26 cellular contexts compared by ENCODE assay signal in genomic region chr5:75473463-75473862, GRCh38. TPM values are rescaled to one million over a fixed set of nuclear protein-coding genes. Genes with fewer than 3 reads are reported as not detected.
DNase-seq lines count a peak whose midpoint lies in the region; ATAC-seq, FAIRE-seq and TF ChIP-seq lines count a peak whose summit lies in the region.
"Had no signal": no experiment of that assay in that cellular context is flagged by ENCODE, and none has a peak within 500 bp of the region (broad histone marks: within the 10 kb centered on the region; RNA-seq: fewer than 3 reads in every experiment).

No MANE protein-coding gene starts in this region.

- TF ChIP-seq EP300 in HepG2 (IDR thresholded peaks at IDR 0.05; ENCODE audit: low read depth in 2 of 2, low read length in 2 of 2) (no peak), HepG2 (CRISPR knock-in tag; IDR thresholded peaks at IDR 0.05; ENCODE audit: borderline replicate concordance) (no peak)

- H3K36me3 ChIP-seq in HepG2 (replicated peaks in 1 of 2; ENCODE audit: control insufficient read depth in 1 of 2, insufficient read depth in 2 of 2, low read length in 2 of 2) = no peaks in the 10 kb centered on the region; a peak in 1 of 5 replicates
- H3K36me3 ChIP-seq: MG63 had no signal

- WGBS in HepG2 (ENCODE audit: low lambda C conversion rate) = 46% methylated on average over 2 of the region's 2 CpGs

- TF ChIP-seq CTCF in HepG2 (CRISPR knock-in tag; IDR thresholded peaks at IDR 0.05) = no peak

- BruUV-seq in HepG2 (replicated peaks; lab: Mats Ljungman, UMichigan) = no TSS peak

- no peak overlapping the region for H3K27ac ChIP-seq in HepG2 (ENCODE audit: extremely low read length, insufficient read depth, low read length)
- H3K27ac ChIP-seq: 22Rv1, PC-9, RWPE1 had no signal

- in situ Hi-C loops in HepG2 (cut with HindIII; ENCODE audit: extremely low pct_ligation_motif_present, low pct_unique_long_range_greater_than_20kb) = no loop called here

- intact Hi-C loops in HepG2 (cut with micrococcal nuclease; ENCODE audit: unreplicated experiment) = no loop called here

- TF ChIP-seq RAD21 in HepG2 (CRISPR knock-in tag; IDR thresholded peaks at IDR 0.05) = no peak

- DNase-seq in DMS53 (lab: John Stamatoyannopoulos, UW) = peak; percentile 8
- DNase-seq in DMS53 treated with DMSO at 0.1 percent for 48 hours (lab: John Stamatoyannopoulos, UW; ENCODE audit: unreplicated experiment) = no peak
- DNase-seq in HepG2 (ENCODE audit: low spot score) = no peak
- DNase-seq in HUDEP-2 (lab: John Stamatoyannopoulos, UW; ENCODE audit: unreplicated experiment in 76 of 76) = no peak
- DNase-seq in NCI-H1417 (lab: John Stamatoyannopoulos, UW) = no peak
- no peak for DNase-seq in hippocampal formation (lab: John Stamatoyannopoulos, UW)
- DNase-seq: AML-193; C1 segment of cervical spinal cord; CD8-positive, alpha-beta memory T cell; DMS79 treated with DMSO at 0.1 percent for 48 hours; MG63; NCI-H1417 treated with DMSO at 0.1 percent for 48 hours; NCI-H1930; NCI-H2227 treated with DMSO at 0.1 percent for 48 hours; NCI-H510A; NCI-H748 treated with DMSO at 0.1 percent for 48 hours; PC-9; SHP77 treated with DMSO at 0.1 percent for 48 hours; SK-N-SH had no signal

- H3K27me3 ChIP-seq in HepG2 (ENCODE audit: control insufficient read depth in 1 of 2, insufficient read depth in 2 of 2, low read length in 2 of 2) = no peaks in the 10 kb centered on the region
- H3K27me3 ChIP-seq: MG63 had no signal

- no peak overlapping the region for H3K4me3 ChIP-seq in HepG2 (replicated peaks in 1 of 3; ENCODE audit: insufficient read depth in 1 of 3, low read depth in 2 of 3, low read length in 3 of 3)
- H3K4me3 ChIP-seq: K562, MG63, PC-9 had no signal

- TF ChIP-seq POLR2A in HepG2 (IDR thresholded peaks at IDR 0.05; ENCODE audit: insufficient read depth in 1 of 2, low read depth in 2 of 2, low read length in 2 of 2) = no peak

- peaks cover 20% of the 10 kb centered on the region for H3K4me1 ChIP-seq in HepG2 (ENCODE audit: insufficient read depth, low read length)

- peaks cover 33% of the 10 kb centered on the region for H3K79me2 ChIP-seq in HepG2 (ENCODE audit: insufficient read depth, low read length)

- no peak overlapping the region for H3K9ac ChIP-seq in HepG2 (ENCODE audit: insufficient read depth, low read depth, low read length)
- H3K9ac ChIP-seq: SK-N-SH had no signal

- ATAC-seq in HepG2 (peak; percentile 38; the same call in 1 of the 3 replicates), GM19395 (IDR thresholded peaks at IDR 0.05; ENCODE audit: unreplicated experiment) (no peak)
- ATAC-seq: K562 had no signal

- FAIRE-seq in endometrium (lab: Jason Lieb, UNC) (peak; percentile 8), HepG2 (lab: Jason Lieb, UNC) (no peak)
- FAIRE-seq: GM12892, H1, K562 had no signal

- H3K4me2 ChIP-seq in HepG2 (ENCODE audit: low read depth, low read length) = no peak overlapping the region
- H3K4me2 ChIP-seq: PC-9, SK-N-SH had no signal

- CTCF ChIA-PET in HepG2 (lab: Yijun Ruan, JAX; ENCODE audit: low intra/inter-chr PET ratio, low total read pairs) = no interaction called here

- peaks cover 16% of the 10 kb centered on the region; the same call in 1 of the 2 replicates for H3K9me3 ChIP-seq in HepG2 (ENCODE audit: low read length)

- peaks cover 13% of the 10 kb centered on the region; the same call in 1 of the 2 replicates for H4K20me1 ChIP-seq in HepG2 (ENCODE audit: insufficient read depth, low read length)

- H2AFZ ChIP-seq in HepG2 (ENCODE audit: low read length) = no peak overlapping the region
- H2AFZ ChIP-seq: PC-9 had no signal

- POLR2A ChIA-PET in HepG2 (lab: Yijun Ruan, JAX) = no interaction called here

TF ChIP-seq in HepG2, 621 proteins besides CTCF, POLR2A, EP300 and RAD21 (continues in another document):
- TF ChIP-seq ZNF713 (CRISPR knock-in tag; IDR thresholded peaks at IDR 0.05) (no peak), CREM (IDR thresholded peaks at IDR 0.05) (no peak), CREM (CRISPR knock-in tag; IDR thresholded peaks at IDR 0.05) (no peak), MEIS1 (CRISPR knock-in tag; IDR thresholded peaks at IDR 0.05; ENCODE audit: borderline replicate concordance) (no peak), EHMT2 (IDR thresholded peaks at IDR 0.05; ENCODE audit: borderline replicate concordance, low read depth, low read length) (no peak), ZSCAN9 (CRISPR knock-in tag; IDR thresholded peaks at IDR 0.05; ENCODE audit: borderline replicate concordance) (no peak), NRL (CRISPR knock-in tag; IDR thresholded peaks at IDR 0.05; ENCODE audit: borderline replicate concordance) (no peak), PTBP1 (IDR thresholded peaks at IDR 0.05; ENCODE audit: low read depth, low read length, poor library complexity, severe bottlenecking) (no peak), U2AF2 (IDR thresholded peaks at IDR 0.05; ENCODE audit: low read depth, low read length) (no peak), NR0B2 (CRISPR knock-in tag; IDR thresholded peaks at IDR 0.05) (no peak), CHD4 (IDR thresholded peaks at IDR 0.05; ENCODE audit: borderline replicate concordance, low read length) (no peak), ZNF558 (CRISPR knock-in tag; IDR thresholded peaks at IDR 0.05; ENCODE audit: borderline replicate concordance) (no peak), ZBTB7A (CRISPR knock-in tag; IDR thresholded peaks at IDR 0.05) (no peak), CEBPG (CRISPR knock-in tag; IDR thresholded peaks at IDR 0.05) (no peak), AHR (CRISPR knock-in tag; IDR thresholded peaks at IDR 0.05) (no peak)

RNA-seq across cellular contexts. Expression of gene CERT1, which starts 38.0 kb away (rescaled TPM):
- total RNA-seq in HepG2 (2016; rRNA removed; fragmentation: Illumina TruSeq; extraction: Trizol) = 12.7 and 23.6 TPM in 2 replicates
- 6.2 and 10.7 TPM in 2 replicates for total RNA-seq in HepG2 (2016; cell fraction: cytosol; rRNA removed; fragmentation: Illumina TruSeq; extraction: Trizol; ENCODE audit: low read depth)
- 12.7 and 24.8 TPM in 2 replicates for total RNA-seq in HepG2 (2016; cell fraction: insoluble cytoplasmic fraction; rRNA removed; fragmentation: Illumina TruSeq; extraction: Trizol)
- 6.2 and 7.1 TPM in 2 replicates for total RNA-seq in HepG2 (2016; cell fraction: membrane; rRNA removed; fragmentation: Illumina TruSeq; extraction: Trizol)
- total RNA-seq in HepG2 (2016; cell fraction: nucleus; rRNA removed; fragmentation: Illumina TruSeq; extraction: Trizol) = 17.7 and 20.0 TPM in 2 replicates
- 8.2 and 8.6 TPM in 2 replicates for polyA plus RNA-seq in HepG2 (2011; rRNA removed)
- 3.4 and 4.2 TPM in 2 replicates for polyA plus RNA-seq in HepG2 (2011; cell fraction: cytosol; rRNA removed)
- 9.5 and 10.2 TPM in 2 replicates for polyA plus RNA-seq in HepG2 (2011; cell fraction: nucleus; rRNA removed)
- 15.3 and 20.7 TPM in 2 replicates for polyA plus RNA-seq in HepG2 (2012)
- 0.44 and 0.67 TPM in 2 replicates for polyA plus RNA-seq in HepG2 (2016; cell fraction: cytosol; fragmentation: Illumina TruSeq; extraction: Trizol; ENCODE audit: low read depth)
- 19.8 and 21.8 TPM in 2 replicates for polyA plus RNA-seq in HepG2 (2016; cell fraction: insoluble cytoplasmic fraction; fragmentation: Illumina TruSeq; extraction: Trizol; ENCODE audit: low read depth)
- 2.1 and 2.8 TPM in 2 replicates for polyA plus RNA-seq in HepG2 (2016; cell fraction: membrane; fragmentation: Illumina TruSeq; extraction: Trizol; ENCODE audit: low read depth)
- polyA plus RNA-seq in HepG2 (2016; cell fraction: nucleus; fragmentation: Illumina TruSeq; extraction: Trizol; ENCODE audit: insufficient read depth, low read depth) = 17.9 and 18.3 TPM in 2 replicates
- 11.3 and 12.2 TPM in 2 replicates for polyA minus RNA-seq in HepG2 (2011; rRNA and poly(A)+ RNA removed; ENCODE audit: low replicate concordance)
- 14.3 and 17.3 TPM in 2 replicates for polyA minus RNA-seq in HepG2 (2011; cell fraction: cytosol; rRNA and poly(A)+ RNA removed)
- polyA minus RNA-seq in HepG2 (2011; cell fraction: nucleus; rRNA and poly(A)+ RNA removed) = 46.6 and 47.9 TPM in 2 replicates

RNA-seq across cellular contexts. Expression of gene POLK, which starts 38.2 kb away (rescaled TPM):
- total RNA-seq in HepG2 (2016; rRNA removed; fragmentation: Illumina TruSeq; extraction: Trizol) = 11.7 and 17.2 TPM in 2 replicates
- total RNA-seq in HepG2 (2016; cell fraction: cytosol; rRNA removed; fragmentation: Illumina TruSeq; extraction: Trizol; ENCODE audit: low read depth) = 1.6 and 2.7 TPM in 2 replicates
- 11.7 and 17.1 TPM in 2 replicates for total RNA-seq in HepG2 (2016; cell fraction: insoluble cytoplasmic fraction; rRNA removed; fragmentation: Illumina TruSeq; extraction: Trizol)
- total RNA-seq in HepG2 (2016; cell fraction: membrane; rRNA removed; fragmentation: Illumina TruSeq; extraction: Trizol) = 4.0 and 4.1 TPM in 2 replicates
- total RNA-seq in HepG2 (2016; cell fraction: nucleus; rRNA removed; fragmentation: Illumina TruSeq; extraction: Trizol) = 16.5 and 20.9 TPM in 2 replicates
- polyA plus RNA-seq in HepG2 (2011; rRNA removed) = 7.8 and 8.6 TPM in 2 replicates
- polyA plus RNA-seq in HepG2 (2011; cell fraction: cytosol; rRNA removed) = 2.6 and 3.4 TPM in 2 replicates
- 4.9 and 5.8 TPM in 2 replicates for polyA plus RNA-seq in HepG2 (2011; cell fraction: nucleus; rRNA removed)
- 5.9 and 6.9 TPM in 2 replicates for polyA plus RNA-seq in HepG2 (2012)
- polyA plus RNA-seq in HepG2 (2016; cell fraction: cytosol; fragmentation: Illumina TruSeq; extraction: Trizol; ENCODE audit: low read depth) = 0.16 TPM in 2 replicates
- 6.5 and 6.8 TPM in 2 replicates for polyA plus RNA-seq in HepG2 (2016; cell fraction: insoluble cytoplasmic fraction; fragmentation: Illumina TruSeq; extraction: Trizol; ENCODE audit: low read depth)
- polyA plus RNA-seq in HepG2 (2016; cell fraction: membrane; fragmentation: Illumina TruSeq; extraction: Trizol; ENCODE audit: low read depth) = 0.63 and 0.77 TPM in 2 replicates
- polyA plus RNA-seq in HepG2 (2016; cell fraction: nucleus; fragmentation: Illumina TruSeq; extraction: Trizol; ENCODE audit: insufficient read depth, low read depth) = 10.7 and 11.2 TPM in 2 replicates
- 3.7 and 13.3 TPM in 2 replicates for polyA minus RNA-seq in HepG2 (2011; rRNA and poly(A)+ RNA removed; ENCODE audit: low replicate concordance)
- polyA minus RNA-seq in HepG2 (2011; cell fraction: cytosol; rRNA and poly(A)+ RNA removed) = 6.9 and 7.8 TPM in 2 replicates
- 28.2 and 32.2 TPM in 2 replicates for polyA minus RNA-seq in HepG2 (2011; cell fraction: nucleus; rRNA and poly(A)+ RNA removed)
